In genomic region chr6:136739501-136739900, GRCh38 we compare ENCODE assay signal across 2 cellular contexts.
TF ChIP-seq lines count a peak whose summit lies in the region.

No MANE protein-coding gene starts in this region.

TF ChIP-seq in K562, 482 proteins besides CTCF, POLR2A, EP300 and RAD21 (continues in another document):
- TF ChIP-seq POLR3A (IDR thresholded peaks at IDR 0.05; ENCODE audit: borderline replicate concordance, extremely low read depth, insufficient read depth, insufficient read length), result no peak
- TF ChIP-seq, protein P1, sequence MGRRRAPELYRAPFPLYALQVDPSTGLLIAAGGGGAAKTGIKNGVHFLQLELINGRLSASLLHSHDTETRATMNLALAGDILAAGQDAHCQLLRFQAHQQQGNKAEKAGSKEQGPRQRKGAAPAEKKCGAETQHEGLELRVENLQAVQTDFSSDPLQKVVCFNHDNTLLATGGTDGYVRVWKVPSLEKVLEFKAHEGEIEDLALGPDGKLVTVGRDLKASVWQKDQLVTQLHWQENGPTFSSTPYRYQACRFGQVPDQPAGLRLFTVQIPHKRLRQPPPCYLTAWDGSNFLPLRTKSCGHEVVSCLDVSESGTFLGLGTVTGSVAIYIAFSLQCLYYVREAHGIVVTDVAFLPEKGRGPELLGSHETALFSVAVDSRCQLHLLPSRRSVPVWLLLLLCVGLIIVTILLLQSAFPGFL (CRISPR knock-in tag; IDR thresholded peaks at IDR 0.05), result no peak
- TF ChIP-seq PRDM10 (IDR thresholded peaks at IDR 0.05; ENCODE audit: partially characterized antibody), result peak; percentile 10
- TF ChIP-seq ZC3H8 (IDR thresholded peaks at IDR 0.05), result no peak
- TF ChIP-seq ZBTB26 (CRISPR knock-in tag; IDR thresholded peaks at IDR 0.05), result no peak
- TF ChIP-seq, protein P2, sequence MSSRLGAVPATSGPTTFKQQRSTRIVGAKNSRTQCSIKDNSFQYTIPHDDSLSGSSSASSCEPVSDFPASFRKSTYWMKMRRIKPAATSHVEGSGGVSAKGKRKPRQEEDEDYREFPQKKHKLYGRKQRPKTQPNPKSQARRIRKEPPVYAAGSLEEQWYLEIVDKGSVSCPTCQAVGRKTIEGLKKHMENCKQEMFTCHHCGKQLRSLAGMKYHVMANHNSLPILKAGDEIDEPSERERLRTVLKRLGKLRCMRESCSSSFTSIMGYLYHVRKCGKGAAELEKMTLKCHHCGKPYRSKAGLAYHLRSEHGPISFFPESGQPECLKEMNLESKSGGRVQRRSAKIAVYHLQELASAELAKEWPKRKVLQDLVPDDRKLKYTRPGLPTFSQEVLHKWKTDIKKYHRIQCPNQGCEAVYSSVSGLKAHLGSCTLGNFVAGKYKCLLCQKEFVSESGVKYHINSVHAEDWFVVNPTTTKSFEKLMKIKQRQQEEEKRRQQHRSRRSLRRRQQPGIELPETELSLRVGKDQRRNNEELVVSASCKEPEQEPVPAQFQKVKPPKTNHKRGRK (tag; IDR thresholded peaks at IDR 0.05), result no peak
- no peak for TF ChIP-seq SMARCE1 (IDR thresholded peaks at IDR 0.05)
- TF ChIP-seq CHCHD3 (CRISPR knock-in tag; IDR thresholded peaks at IDR 0.05), result no peak
- 0 out of 2 replicates have a peak, but pooled peaks have one; percentile 7 for TF ChIP-seq GATAD2B (IDR thresholded peaks at IDR 0.05; ENCODE audit: borderline replicate concordance)
- TF ChIP-seq, protein P3, sequence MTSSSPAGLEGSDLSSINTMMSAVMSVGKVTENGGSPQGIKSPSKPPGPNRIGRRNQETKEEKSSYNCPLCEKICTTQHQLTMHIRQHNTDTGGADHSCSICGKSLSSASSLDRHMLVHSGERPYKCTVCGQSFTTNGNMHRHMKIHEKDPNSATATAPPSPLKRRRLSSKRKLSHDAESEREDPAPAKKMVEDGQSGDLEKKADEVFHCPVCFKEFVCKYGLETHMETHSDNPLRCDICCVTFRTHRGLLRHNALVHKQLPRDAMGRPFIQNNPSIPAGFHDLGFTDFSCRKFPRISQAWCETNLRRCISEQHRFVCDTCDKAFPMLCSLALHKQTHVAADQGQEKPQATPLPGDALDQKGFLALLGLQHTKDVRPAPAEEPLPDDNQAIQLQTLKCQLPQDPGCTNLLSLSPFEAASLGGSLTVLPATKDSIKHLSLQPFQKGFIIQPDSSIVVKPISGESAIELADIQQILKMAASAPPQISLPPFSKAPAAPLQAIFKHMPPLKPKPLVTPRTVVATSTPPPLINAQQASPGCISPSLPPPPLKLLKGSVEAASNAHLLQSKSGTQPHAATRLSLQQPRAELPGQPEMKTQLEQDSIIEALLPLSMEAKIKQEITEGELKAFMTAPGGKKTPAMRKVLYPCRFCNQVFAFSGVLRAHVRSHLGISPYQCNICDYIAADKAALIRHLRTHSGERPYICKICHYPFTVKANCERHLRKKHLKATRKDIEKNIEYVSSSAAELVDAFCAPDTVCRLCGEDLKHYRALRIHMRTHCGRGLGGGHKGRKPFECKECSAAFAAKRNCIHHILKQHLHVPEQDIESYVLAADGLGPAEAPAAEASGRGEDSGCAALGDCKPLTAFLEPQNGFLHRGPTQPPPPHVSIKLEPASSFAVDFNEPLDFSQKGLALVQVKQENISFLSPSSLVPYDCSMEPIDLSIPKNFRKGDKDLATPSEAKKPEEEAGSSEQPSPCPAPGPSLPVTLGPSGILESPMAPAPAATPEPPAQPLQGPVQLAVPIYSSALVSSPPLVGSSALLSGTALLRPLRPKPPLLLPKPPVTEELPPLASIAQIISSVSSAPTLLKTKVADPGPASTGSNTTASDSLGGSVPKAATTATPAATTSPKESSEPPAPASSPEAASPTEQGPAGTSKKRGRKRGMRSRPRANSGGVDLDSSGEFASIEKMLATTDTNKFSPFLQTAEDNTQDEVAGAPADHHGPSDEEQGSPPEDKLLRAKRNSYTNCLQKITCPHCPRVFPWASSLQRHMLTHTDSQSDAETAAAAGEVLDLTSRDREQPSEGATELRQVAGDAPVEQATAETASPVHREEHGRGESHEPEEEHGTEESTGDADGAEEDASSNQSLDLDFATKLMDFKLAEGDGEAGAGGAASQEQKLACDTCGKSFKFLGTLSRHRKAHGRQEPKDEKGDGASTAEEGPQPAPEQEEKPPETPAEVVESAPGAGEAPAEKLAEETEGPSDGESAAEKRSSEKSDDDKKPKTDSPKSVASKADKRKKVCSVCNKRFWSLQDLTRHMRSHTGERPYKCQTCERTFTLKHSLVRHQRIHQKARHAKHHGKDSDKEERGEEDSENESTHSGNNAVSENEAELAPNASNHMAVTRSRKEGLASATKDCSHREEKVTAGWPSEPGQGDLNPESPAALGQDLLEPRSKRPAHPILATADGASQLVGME (CRISPR knock-in tag; IDR thresholded peaks at IDR 0.05), result no peak

TF ChIP-seq in SK-N-SH, 30 proteins besides CTCF, POLR2A, EP300 and RAD21:
- TF ChIP-seq NFIC (IDR thresholded peaks at IDR 0.05; ENCODE audit: borderline replicate concordance) (no peak), MAX (IDR thresholded peaks at IDR 0.05; ENCODE audit: low read depth) (no peak), TEAD4 (IDR thresholded peaks at IDR 0.05; ENCODE audit: borderline replicate concordance, insufficient read depth) (no peak), RFX5 (IDR thresholded peaks at IDR 0.05; ENCODE audit: low read length) (no peak), RXRA (IDR thresholded peaks at IDR 0.05; ENCODE audit: borderline replicate concordance, low read depth) (no peak), IRF3 (IDR thresholded peaks at IDR 0.05; ENCODE audit: low read depth, low read length) (no peak), FOSL2 (IDR thresholded peaks at IDR 0.05; ENCODE audit: borderline replicate concordance, low read depth) (no peak), RCOR1 (IDR thresholded peaks at IDR 0.05; ENCODE audit: low read length) (no peak)
- TF ChIP-seq, protein P4, sequence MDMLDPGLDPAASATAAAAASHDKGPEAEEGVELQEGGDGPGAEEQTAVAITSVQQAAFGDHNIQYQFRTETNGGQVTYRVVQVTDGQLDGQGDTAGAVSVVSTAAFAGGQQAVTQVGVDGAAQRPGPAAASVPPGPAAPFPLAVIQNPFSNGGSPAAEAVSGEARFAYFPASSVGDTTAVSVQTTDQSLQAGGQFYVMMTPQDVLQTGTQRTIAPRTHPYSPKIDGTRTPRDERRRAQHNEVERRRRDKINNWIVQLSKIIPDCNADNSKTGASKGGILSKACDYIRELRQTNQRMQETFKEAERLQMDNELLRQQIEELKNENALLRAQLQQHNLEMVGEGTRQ (IDR thresholded peaks at IDR 0.05; ENCODE audit: borderline replicate concordance, low read depth, low read length), result no peak
